Comparison of ENCODE assay signal across 14 cellular contexts in genomic region chr15:64717735-64718495, GRCh38. TPM values are rescaled to one million over a fixed set of nuclear protein-coding genes. Genes with fewer than 3 reads are reported as not detected.
A peak's percentile ranks its signal among the peaks of the same experiment; 100 is the strongest.
DNase-seq lines count a peak whose midpoint lies in the region; TF ChIP-seq lines count a peak whose summit lies in the region.
"Had no signal": no experiment of that assay in that cellular context is flagged by ENCODE, and none has a peak within 500 bp of the region (broad histone marks: within the 10 kb centered on the region; RNA-seq: fewer than 3 reads in every experiment).

No MANE protein-coding gene starts in this region.

- no peaks in the 10 kb centered on the region for H3K4me1 ChIP-seq in CD4-positive, alpha-beta memory T cell (ENCODE audit: insufficient read depth, low read length)
- H3K4me1 ChIP-seq in ascending aorta (peaks cover 4 to 6% of the 10 kb centered on the region in 2 donors), right atrium auricular region (peaks cover 0 to 36% of the 10 kb centered on the region in 2 donors), skeletal muscle satellite cell (ENCODE audit: control insufficient read depth, insufficient read depth, low read length) (peaks cover 6% of the 10 kb centered on the region)
- H3K4me1 ChIP-seq: BLaER1 had no signal

- POLR2A ChIA-PET in CD4-positive, alpha-beta memory T cell (lab: Charles Lee; ENCODE audit: partially characterized antibody): interaction anchor here (1.4 kb wide), 1 partner anchor 14 kb away, joined by 3 read pairs; no protein-coding TSS in a partner anchor

- no peaks in the 10 kb centered on the region for H3K9me3 Mint-ChIP-seq in CD4-positive, alpha-beta memory T cell
- H3K9me3 Mint-ChIP-seq: neural crest cell had no signal

- H3K9me3 ChIP-seq in CD4-positive, alpha-beta memory T cell (ENCODE audit: control insufficient read depth in 1 of 2, low read length in 2 of 2): no peaks in the 10 kb centered on the region
- H3K9me3 ChIP-seq in ascending aorta (no peaks in the 10 kb centered on the region), right atrium auricular region (no peaks in the 10 kb centered on the region), skeletal muscle satellite cell (replicated peaks; ENCODE audit: low read length) (no peaks in the 10 kb centered on the region)
- H3K9me3 ChIP-seq: BLaER1 had no signal

- intact Hi-C loops in CD4-positive, alpha-beta memory T cell (cut with micrococcal nuclease): no loop called here
- intact Hi-C loops in ascending aorta (cut with DNase I): no loop called here

- TF ChIP-seq CTCF in ascending aorta (IDR thresholded peaks at IDR 0.05): no peak
- no peak for TF ChIP-seq CTCF in right atrium auricular region (IDR thresholded peaks at IDR 0.05)

- H3K4me1 Mint-ChIP-seq in CD4-positive, alpha-beta memory T cell: peaks cover 0 to 1% (median 0%) of the 10 kb centered on the region in 4 donors

- H3K36me3 ChIP-seq in CD4-positive, alpha-beta memory T cell (ENCODE audit: insufficient read depth, low read length): no peaks in the 10 kb centered on the region
- no peaks in the 10 kb centered on the region for H3K36me3 ChIP-seq in ascending aorta
- H3K36me3 ChIP-seq in right atrium auricular region: peaks cover 28% of the 10 kb centered on the region
- H3K36me3 ChIP-seq in skeletal muscle satellite cell (ENCODE audit: insufficient read depth, low read length): no peaks in the 10 kb centered on the region
- H3K36me3 ChIP-seq: BLaER1 had no signal

- H3K9ac ChIP-seq in skeletal muscle satellite cell (ENCODE audit: low read depth, low read length): no peak overlapping the region
- H3K9ac ChIP-seq: BLaER1 had no signal

- DNase-seq in CD4-positive, alpha-beta memory T cell: peak in 1 of 5 donors; percentile 32
- DNase-seq in ascending aorta (ENCODE audit: low spot score in 2 of 2): no peak
- no peak for DNase-seq in right atrium auricular region (ENCODE audit: low spot score)
- no peak for DNase-seq in SHP77 (lab: John Stamatoyannopoulos, UW)
- DNase-seq in COLO829 (ENCODE audit: low spot score): no peak
- DNase-seq in hepatic stellate cell (ENCODE audit: low spot score): no peak
- DNase-seq in SIG-M5 (lab: John Stamatoyannopoulos, UW): no peak
- DNase-seq: activated CD4-positive, alpha-beta T cell treated with anti-CD3 and anti-CD28 coated beads for 4 hours; GF-D8; NCI-H1092 treated with DMSO at 0.1 percent for 48 hours had no signal

- CTCF ChIA-PET in CD4-positive, alpha-beta memory T cell (lab: Charles Lee; ENCODE audit: partially characterized antibody): interaction anchor here (1.4 to 24.1 kb wide), 2 partner anchors 10 to 28 kb away, joined by 6 to 509 read pairs; no protein-coding TSS in a partner anchor

- H3K27me3 ChIP-seq in CD4-positive, alpha-beta memory T cell (ENCODE audit: insufficient read depth, low read length): no peaks in the 10 kb centered on the region
- no peaks in the 10 kb centered on the region for H3K27me3 ChIP-seq in ascending aorta
- no peaks in the 10 kb centered on the region for H3K27me3 ChIP-seq in right atrium auricular region
- no peaks in the 10 kb centered on the region for H3K27me3 ChIP-seq in skeletal muscle satellite cell (ENCODE audit: control insufficient read depth, insufficient read depth, low read length)
- H3K27me3 ChIP-seq: BLaER1 had no signal

- no peaks in the 10 kb centered on the region for H3K27me3 Mint-ChIP-seq in CD4-positive, alpha-beta memory T cell

- no peaks in the 10 kb centered on the region for H3K36me3 Mint-ChIP-seq in CD4-positive, alpha-beta memory T cell

- H3K4me3 Mint-ChIP-seq in CD4-positive, alpha-beta memory T cell: no peak overlapping the region
- H3K4me3 Mint-ChIP-seq: neural crest cell had no signal

- no peak overlapping the region for H3K4me3 ChIP-seq in CD4-positive, alpha-beta memory T cell (ENCODE audit: low read length in 2 of 2)
- H3K4me3 ChIP-seq in ascending aorta: peak overlapping the region in 1 of 2 donors; percentile 49
- peak overlapping the region; percentile 17 to 36 for H3K4me3 ChIP-seq in right atrium auricular region
- H3K4me3 ChIP-seq in skeletal muscle satellite cell (ENCODE audit: low read length): peak overlapping the region; percentile 18
- H3K4me3 ChIP-seq: BLaER1, SK-N-MC had no signal

- no peak overlapping the region for H3K27ac ChIP-seq in CD4-positive, alpha-beta memory T cell (ENCODE audit: low read depth, low read length)
- H3K27ac ChIP-seq in ascending aorta: peak overlapping the region; percentile 60 to 77
- H3K27ac ChIP-seq in right atrium auricular region: peak overlapping the region; percentile 81 to 87
- H3K27ac ChIP-seq: BLaER1, SK-N-MC had no signal

- H3K4me2 ChIP-seq in skeletal muscle satellite cell (ENCODE audit: low read length): peak overlapping the region; percentile 50
- H3K4me2 ChIP-seq: BLaER1 had no signal

- H3K27ac Mint-ChIP-seq in CD4-positive, alpha-beta memory T cell: peak overlapping the region in 4 of 7 donors; percentile 7 to 36 (median 23)

RNA-seq across cellular contexts. Expression of gene RBPMS2, which starts 57.5 kb away (rescaled TPM):
- total RNA-seq in CD4-positive, alpha-beta memory T cell: not detected
- polyA plus RNA-seq in CD4-positive, alpha-beta memory T cell: not detected
- not detected for total RNA-seq in ascending aorta
- total RNA-seq in right atrium auricular region: 10 to 100 TPM; 84.2 to 85.0 TPM
- total RNA-seq in skeletal muscle satellite cell (2012; rRNA removed): not detected in 2 replicates

Comparison
In these comparisons a context has a peak if more than half of its experiments do, and no peak if none do; other contexts are left out.
1. H3K4me3 ChIP-seq: peak in right atrium auricular region (2 of 2) and skeletal muscle satellite cell (single experiment); none in CD4-positive, alpha-beta memory T cell (0 of 2).
2. RNA of gene RBPMS2, which starts 57.5 kb away (total RNA-seq): 84.2 to 85.0 TPM in right atrium auricular region; not detected in CD4-positive, alpha-beta memory T cell and not detected in ascending aorta (single experiment); every median in the first group is over 10 times any median in the second.